ENCODE assay signal across 1 cellular context in genomic region chr17:67980883-67981282, GRCh38.
A peak's percentile ranks its signal among the peaks of the same experiment; 100 is the strongest.
TF ChIP-seq lines count a peak whose summit lies in the region.

No MANE protein-coding gene starts in this region.

TF ChIP-seq in K562, 482 proteins besides CTCF, POLR2A, EP300 and RAD21:
- TF ChIP-seq CEBPB (tag; IDR thresholded peaks at IDR 0.05), result peak; percentile 52; the same call in 1 of the 2 replicates
